8 cellular contexts compared by ENCODE assay signal in genomic region chr7:7969306-7970112, GRCh38. TPM values are rescaled to one million over a fixed set of nuclear protein-coding genes. Genes with fewer than 3 reads are reported as not detected.
DNase-seq lines count a peak whose midpoint lies in the region; ATAC-seq lines count a peak whose summit lies in the region.

No MANE protein-coding gene starts in this region.

- no peak overlapping the region for H3K27ac Mint-ChIP-seq in activated CD4-positive, alpha-beta memory T cell treated with anti-CD3 and anti-CD28 coated beads for 36 hours

- no peaks in the 10 kb centered on the region for H3K36me3 Mint-ChIP-seq in activated CD4-positive, alpha-beta memory T cell treated with anti-CD3 and anti-CD28 coated beads for 36 hours

- 0% methylated on average over 37 to 68 of the region's 91 CpGs for WGBS in mesodermal cell (ENCODE audit: insufficient coverage in 2 of 2), 2 experiments

- no peak for ATAC-seq in GM21528 (IDR thresholded peaks at IDR 0.05; ENCODE audit: low FRiP score, unreplicated experiment)

- H3K4me1 Mint-ChIP-seq in activated CD4-positive, alpha-beta memory T cell treated with anti-CD3 and anti-CD28 coated beads for 36 hours (ENCODE audit: low read depth) = peaks cover 20% of the 10 kb centered on the region

- peak overlapping the region; percentile 65 for H3K4me3 ChIP-seq in HAP-1
- peak overlapping the region; percentile 91 for H3K4me3 ChIP-seq in effector memory CD4-positive, alpha-beta T cell (ENCODE audit: insufficient read depth, low read depth, low read length, poor library complexity, severe bottlenecking)
- H3K4me3 ChIP-seq in mesodermal cell (ENCODE audit: extremely low read depth, insufficient read depth, low read length, poor library complexity, severe bottlenecking) = peak overlapping the region; percentile 70

- peaks cover 21% of the 10 kb centered on the region for H3K4me1 ChIP-seq in HAP-1
- peaks cover 4% of the 10 kb centered on the region for H3K4me1 ChIP-seq in effector memory CD4-positive, alpha-beta T cell (ENCODE audit: control insufficient read depth, insufficient read depth, low read length, poor library complexity, severe bottlenecking)
- H3K4me1 ChIP-seq in mesodermal cell (ENCODE audit: control insufficient read depth, insufficient read depth, low read length, poor library complexity, severe bottlenecking) = peaks cover 22% of the 10 kb centered on the region

- H3K36me3 ChIP-seq in HAP-1 (replicated peaks) (no peaks in the 10 kb centered on the region), mesodermal cell (ENCODE audit: control insufficient read depth, insufficient read depth, low read length) (no peaks in the 10 kb centered on the region)
- H3K36me3 ChIP-seq in effector memory CD4-positive, alpha-beta T cell (ENCODE audit: control insufficient read depth, insufficient read depth, low read length) = no peaks in the 10 kb centered on the region

- H3K27ac ChIP-seq in effector memory CD4-positive, alpha-beta T cell (ENCODE audit: insufficient read depth, low read length, poor library complexity, severe bottlenecking) = peak overlapping the region; percentile 88
- peak overlapping the region; percentile 88 for H3K27ac ChIP-seq in mesodermal cell (ENCODE audit: low read depth, low read length, severe bottlenecking)

- POLR2A ChIA-PET in activated CD4-positive, alpha-beta memory T cell treated with anti-CD3 and anti-CD28 coated beads for 36 hours (lab: Charles Lee) = interaction anchor here (1.0 to 3.5 kb wide), 12 partner anchors 10 to 329 kb away, joined by 3 to 25 read pairs (median 4); partner anchors contain the start of gene UMAD1

- no peaks in the 10 kb centered on the region for H3K27me3 ChIP-seq in HAP-1 (ENCODE audit: low read depth)
- H3K27me3 ChIP-seq in effector memory CD4-positive, alpha-beta T cell (replicated peaks; ENCODE audit: control insufficient read depth, insufficient read depth, low read length, poor library complexity, severe bottlenecking) = no peaks in the 10 kb centered on the region

- no peaks in the 10 kb centered on the region for H3K9me3 Mint-ChIP-seq in activated CD4-positive, alpha-beta memory T cell treated with anti-CD3 and anti-CD28 coated beads for 36 hours

- in situ Hi-C loops in HAP-1 (cut with MboI; ENCODE audit: low sequenced_read_pairs) = no loop called here

- H3K27me3 Mint-ChIP-seq in activated CD4-positive, alpha-beta memory T cell treated with anti-CD3 and anti-CD28 coated beads for 36 hours = no peaks in the 10 kb centered on the region

- DNase-seq in DMS53 (lab: John Stamatoyannopoulos, UW) = peak; percentile 83
- peak; percentile 58 to 63 for DNase-seq in HAP-1 (ENCODE audit: low spot score in 2 of 2)
- DNase-seq in NCI-H2171 treated with DMSO at 0.1 percent for 48 hours (lab: John Stamatoyannopoulos, UW) = peak; percentile 61
- DNase-seq in activated CD4-positive, alpha-beta memory T cell treated with anti-CD3 and anti-CD28 coated beads for 36 hours = peak; percentile 57
- DNase-seq in effector memory CD4-positive, alpha-beta T cell = peak; percentile 16 to 24 (median 22)
- peak; percentile 20 to 27 for DNase-seq in stimulated activated CD8-positive, alpha-beta memory T cell treated with anti-CD3 and anti-CD28 coated beads, Interleukin-2, amount 100 ng/mL, for 48 hours (ENCODE audit: low read depth in 2 of 2)

- CTCF ChIA-PET in activated CD4-positive, alpha-beta memory T cell treated with anti-CD3 and anti-CD28 coated beads for 36 hours (lab: Charles Lee) = interaction anchor here (1.2 to 1.5 kb wide), 3 partner anchors 10 to 221 kb away, joined by 3 to 11 read pairs (median 4); no protein-coding TSS in a partner anchor

- H3K9me3 ChIP-seq in HAP-1 (no peaks in the 10 kb centered on the region), mesodermal cell (ENCODE audit: control insufficient read depth, low read length) (no peaks in the 10 kb centered on the region)
- no peaks in the 10 kb centered on the region for H3K9me3 ChIP-seq in effector memory CD4-positive, alpha-beta T cell (ENCODE audit: control insufficient read depth, low read length)

- intact Hi-C loops in activated CD4-positive, alpha-beta memory T cell treated with anti-CD3 and anti-CD28 coated beads for 36 hours (cut with micrococcal nuclease) = loop anchor here (2.0 to 5.0 kb wide), 11 partner anchors 19 to 787 kb away; partner anchors contain the start of genes C1GALT1, MIOS and UMAD1

- H3K4me3 Mint-ChIP-seq in activated CD4-positive, alpha-beta memory T cell treated with anti-CD3 and anti-CD28 coated beads for 36 hours = peak overlapping the region; percentile 85

RNA-seq across cellular contexts. Expression of gene GLCCI1, which starts 0.9 kb away (rescaled TPM):
- 10 to 100 TPM in 1 of 2 experiments, 1 to 10 TPM in 1; 8.6 to 11.5 TPM for total RNA-seq in activated CD4-positive, alpha-beta memory T cell treated with anti-CD3 and anti-CD28 coated beads for 36 hours
- 26.2 TPM for polyA plus RNA-seq in mesodermal cell (2013, experiment 1 of 2)
- 33.3 TPM for polyA plus RNA-seq in mesodermal cell (2013, experiment 2 of 2)

Comparison
In these comparisons a context has a peak if more than half of its experiments do, and no peak if none do; other contexts are left out.
1. DNase-seq: peak in every context shown above with its lines; median percentile 83 in DMS53; 61 in NCI-H2171 treated with DMSO at 0.1 percent for 48 hours; 60 in HAP-1; 57 in activated CD4-positive, alpha-beta memory T cell treated with anti-CD3 and anti-CD28 coated beads for 36 hours; 24 in stimulated activated CD8-positive, alpha-beta memory T cell treated with anti-CD3 and anti-CD28 coated beads, Interleukin-2, amount 100 ng/mL, for 48 hours; 22 in effector memory CD4-positive, alpha-beta T cell.